Comparison of ENCODE assay signal across 9 cellular contexts in genomic region chr5:138752341-138752950, GRCh38. TPM values are rescaled to one million over a fixed set of nuclear protein-coding genes. Genes with fewer than 3 reads are reported as not detected.
DNase-seq lines count a peak whose midpoint lies in the region; TF ChIP-seq lines count a peak whose summit lies in the region.
"Had no signal": no experiment of that assay in that cellular context is flagged by ENCODE, and none has a peak within 500 bp of the region (broad histone marks: within the 10 kb centered on the region; RNA-seq: fewer than 3 reads in every experiment).

No MANE protein-coding gene starts in this region.

- H3K9ac ChIP-seq in duodenal mucosa (ENCODE audit: low read depth in 1 of 2, low read length in 2 of 2) (peak overlapping the region; percentile 69 to 71), muscle layer of colon (ENCODE audit: low read length) (peak overlapping the region; percentile 90)

- no TSS peak for BruUV-seq in OCI-LY7 (replicated peaks; lab: Mats Ljungman, UMichigan)

- 0 out of 2 replicates have a peak, but pooled peaks have one; percentile 22 for TF ChIP-seq CTCF in OCI-LY7 (conservative IDR thresholded peaks at IDR 0.05; ENCODE audit: low read length)

- H3K27me3 ChIP-seq in duodenal mucosa (ENCODE audit: control insufficient read depth in 1 of 2, insufficient read depth in 2 of 2, low read length in 2 of 2) (no peaks in the 10 kb centered on the region), muscle layer of colon (ENCODE audit: control insufficient read depth in 1 of 2, insufficient read depth in 2 of 2, low read length in 2 of 2) (no peaks in the 10 kb centered on the region)

- intact Hi-C loops in OCI-LY7 (cut with micrococcal nuclease; ENCODE audit: unreplicated experiment), result no loop called here

- H3K9me3 ChIP-seq in OCI-LY7 (ENCODE audit: low read length), result no peaks in the 10 kb centered on the region
- no peaks in the 10 kb centered on the region for H3K9me3 ChIP-seq in duodenal mucosa (ENCODE audit: control insufficient read depth in 1 of 2, low read length in 2 of 2)
- H3K9me3 ChIP-seq in muscle layer of colon (ENCODE audit: low read length), result no peaks in the 10 kb centered on the region

- H3K9me2 ChIP-seq in OCI-LY7 (ENCODE audit: insufficient read depth, low read length), result no peaks in the 10 kb centered on the region

- H3K27ac ChIP-seq in OCI-LY7 (ENCODE audit: low read depth, low read length, poor library complexity, severe bottlenecking), result no peak overlapping the region
- H3K27ac ChIP-seq in duodenal mucosa (ENCODE audit: low read depth, low read length), result peak overlapping the region; percentile 79
- H3K27ac ChIP-seq in muscle layer of colon (ENCODE audit: low read depth, low read length), result peak overlapping the region; percentile 98

- H3K4me1 ChIP-seq in OCI-LY7 (ENCODE audit: insufficient read depth, low read length, poor library complexity, severe bottlenecking) (peaks cover 15% of the 10 kb centered on the region), duodenal mucosa (ENCODE audit: control insufficient read depth in 1 of 2, insufficient read depth in 2 of 2, low read length in 2 of 2) (peaks cover 17 to 23% of the 10 kb centered on the region in 2 donors), muscle layer of colon (ENCODE audit: insufficient read depth, low read length) (peaks cover 29% of the 10 kb centered on the region)

- DNase-seq in NCI-H524 (lab: John Stamatoyannopoulos, UW), result peak; percentile 46 to 74
- no peak for DNase-seq in NCI-H524 treated with DMSO at 0.1 percent for 48 hours (lab: John Stamatoyannopoulos, UW)
- DNase-seq in OCI-LY7 (ENCODE audit: low spot score), result peak; percentile 25
- no peak for DNase-seq in stimulated activated CD4-positive, alpha-beta T cell treated with anti-CD3 and anti-CD28 coated beads, Interleukin-12 subunit alpha, Interleukin-12 subunit beta, amount 100 ng/mL, for 4 hours
- DNase-seq in AG08395 (ENCODE audit: low spot score), result no peak
- no peak for DNase-seq in NCI-H1048 (lab: John Stamatoyannopoulos, UW)
- DNase-seq: DND-41 had no signal

- H2AFZ ChIP-seq in OCI-LY7 (ENCODE audit: low read length), result peak overlapping the region; percentile 69

- peak overlapping the region; percentile 90 for H3K4me3 ChIP-seq in OCI-LY7 (ENCODE audit: low read depth, low read length, poor library complexity, severe bottlenecking)
- H3K4me3 ChIP-seq in duodenal mucosa (ENCODE audit: low read depth in 1 of 2, low read length in 2 of 2), result peak overlapping the region; percentile 62 to 75
- H3K4me3 ChIP-seq in muscle layer of colon (ENCODE audit: low read depth in 1 of 2, low read length in 2 of 2), result peak overlapping the region; percentile 76 to 77

- CTCF ChIA-PET in OCI-LY7 (lab: Charles Lee; ENCODE audit: unreplicated experiment), result no interaction called here

- H3K4me2 ChIP-seq in OCI-LY7 (ENCODE audit: low read length), result peak overlapping the region; percentile 64

- peaks cover 3% of the 10 kb centered on the region; the same call in 1 of the 2 replicates for H3K79me2 ChIP-seq in OCI-LY7 (ENCODE audit: insufficient read depth, low read depth, low read length)

- no peaks in the 10 kb centered on the region; the same call in 1 of the 2 replicates for H4K20me1 ChIP-seq in OCI-LY7 (ENCODE audit: insufficient read depth, low read length)

- H3K36me3 ChIP-seq in OCI-LY7 (ENCODE audit: insufficient read depth, low read length), result no peaks in the 10 kb centered on the region
- no peaks in the 10 kb centered on the region for H3K36me3 ChIP-seq in duodenal mucosa (ENCODE audit: control insufficient read depth in 1 of 2, insufficient read depth in 2 of 2, low read length in 2 of 2)
- no peaks in the 10 kb centered on the region for H3K36me3 ChIP-seq in muscle layer of colon (ENCODE audit: insufficient read depth, low read length)

- POLR2A ChIA-PET in OCI-LY7 (lab: Charles Lee), result no interaction called here

RNA-seq across cellular contexts. Expression of gene CTNNA1, which starts 0.8 kb away (rescaled TPM):
- 42.7 and 45.0 TPM in 2 replicates for total RNA-seq in OCI-LY7 (2014; rRNA removed; shearing (Covaris generic))
- 39.0 and 40.4 TPM in 2 replicates for total RNA-seq in OCI-LY7 (2022)

Comparison
In these comparisons a context has a peak if more than half of its experiments do, and no peak if none do; other contexts are left out.
1. DNase-seq: peak in NCI-H524 (2 of 2) and OCI-LY7 (single experiment); none in NCI-H524 treated with DMSO at 0.1 percent for 48 hours (single experiment), stimulated activated CD4-positive, alpha-beta T cell treated with anti-CD3 and anti-CD28 coated beads, Interleukin-12 subunit alpha, Interleukin-12 subunit beta, amount 100 ng/mL, for 4 hours (single experiment), AG08395 (single experiment) and NCI-H1048 (single experiment).
2. Peak in every context shown above with its lines, with median percentiles within 50 percentile points of each other: H3K4me3 ChIP-seq.